1 cellular context compared by ENCODE assay signal in genomic region chr1:109181085-109181806, GRCh38.
TF ChIP-seq lines count a peak whose summit lies in the region.

No MANE protein-coding gene starts in this region.

TF ChIP-seq in HepG2, 621 proteins besides CTCF, POLR2A, EP300 and RAD21 (continued from another document and continues in another):
- TF ChIP-seq, protein P1, sequence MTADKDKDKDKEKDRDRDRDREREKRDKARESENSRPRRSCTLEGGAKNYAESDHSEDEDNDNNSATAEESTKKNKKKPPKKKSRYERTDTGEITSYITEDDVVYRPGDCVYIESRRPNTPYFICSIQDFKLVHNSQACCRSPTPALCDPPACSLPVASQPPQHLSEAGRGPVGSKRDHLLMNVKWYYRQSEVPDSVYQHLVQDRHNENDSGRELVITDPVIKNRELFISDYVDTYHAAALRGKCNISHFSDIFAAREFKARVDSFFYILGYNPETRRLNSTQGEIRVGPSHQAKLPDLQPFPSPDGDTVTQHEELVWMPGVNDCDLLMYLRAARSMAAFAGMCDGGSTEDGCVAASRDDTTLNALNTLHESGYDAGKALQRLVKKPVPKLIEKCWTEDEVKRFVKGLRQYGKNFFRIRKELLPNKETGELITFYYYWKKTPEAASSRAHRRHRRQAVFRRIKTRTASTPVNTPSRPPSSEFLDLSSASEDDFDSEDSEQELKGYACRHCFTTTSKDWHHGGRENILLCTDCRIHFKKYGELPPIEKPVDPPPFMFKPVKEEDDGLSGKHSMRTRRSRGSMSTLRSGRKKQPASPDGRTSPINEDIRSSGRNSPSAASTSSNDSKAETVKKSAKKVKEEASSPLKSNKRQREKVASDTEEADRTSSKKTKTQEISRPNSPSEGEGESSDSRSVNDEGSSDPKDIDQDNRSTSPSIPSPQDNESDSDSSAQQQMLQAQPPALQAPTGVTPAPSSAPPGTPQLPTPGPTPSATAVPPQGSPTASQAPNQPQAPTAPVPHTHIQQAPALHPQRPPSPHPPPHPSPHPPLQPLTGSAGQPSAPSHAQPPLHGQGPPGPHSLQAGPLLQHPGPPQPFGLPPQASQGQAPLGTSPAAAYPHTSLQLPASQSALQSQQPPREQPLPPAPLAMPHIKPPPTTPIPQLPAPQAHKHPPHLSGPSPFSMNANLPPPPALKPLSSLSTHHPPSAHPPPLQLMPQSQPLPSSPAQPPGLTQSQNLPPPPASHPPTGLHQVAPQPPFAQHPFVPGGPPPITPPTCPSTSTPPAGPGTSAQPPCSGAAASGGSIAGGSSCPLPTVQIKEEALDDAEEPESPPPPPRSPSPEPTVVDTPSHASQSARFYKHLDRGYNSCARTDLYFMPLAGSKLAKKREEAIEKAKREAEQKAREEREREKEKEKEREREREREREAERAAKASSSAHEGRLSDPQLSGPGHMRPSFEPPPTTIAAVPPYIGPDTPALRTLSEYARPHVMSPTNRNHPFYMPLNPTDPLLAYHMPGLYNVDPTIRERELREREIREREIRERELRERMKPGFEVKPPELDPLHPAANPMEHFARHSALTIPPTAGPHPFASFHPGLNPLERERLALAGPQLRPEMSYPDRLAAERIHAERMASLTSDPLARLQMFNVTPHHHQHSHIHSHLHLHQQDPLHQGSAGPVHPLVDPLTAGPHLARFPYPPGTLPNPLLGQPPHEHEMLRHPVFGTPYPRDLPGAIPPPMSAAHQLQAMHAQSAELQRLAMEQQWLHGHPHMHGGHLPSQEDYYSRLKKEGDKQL (CRISPR knock-in tag; IDR thresholded peaks at IDR 0.05; ENCODE audit: low read depth) = peak; percentile 54; the same call in 1 of the 2 replicates
- peak; percentile 98 for TF ChIP-seq HNF1B (CRISPR knock-in tag; IDR thresholded peaks at IDR 0.05)
- no peak for TF ChIP-seq ZBTB14 (CRISPR knock-in tag; IDR thresholded peaks at IDR 0.05)
- TF ChIP-seq TRIM24 (CRISPR knock-in tag; IDR thresholded peaks at IDR 0.05) = no peak
- TF ChIP-seq SOX6 (IDR thresholded peaks at IDR 0.05) = no peak
- peak; percentile 89 for TF ChIP-seq SOX6 (CRISPR knock-in tag; IDR thresholded peaks at IDR 0.05)
- TF ChIP-seq ZSCAN9 (CRISPR knock-in tag; IDR thresholded peaks at IDR 0.05; ENCODE audit: borderline replicate concordance) = peak; percentile 30; the same call in 1 of the 2 replicates
- TF ChIP-seq SAFB2 (CRISPR knock-in tag; IDR thresholded peaks at IDR 0.05; ENCODE audit: borderline replicate concordance, low read depth) = no peak
- TF ChIP-seq ZNF720 (CRISPR knock-in tag; IDR thresholded peaks at IDR 0.05) = no peak
- TF ChIP-seq SOX5 (CRISPR knock-in tag; IDR thresholded peaks at IDR 0.05; ENCODE audit: borderline replicate concordance) = peak; percentile 82
- peak; percentile 77; the same call in 1 of the 2 replicates for TF ChIP-seq FOXK1 (CRISPR knock-in tag; IDR thresholded peaks at IDR 0.05; ENCODE audit: borderline replicate concordance, low read depth)
- TF ChIP-seq SALL1 (CRISPR knock-in tag; IDR thresholded peaks at IDR 0.05) = no peak; the same call in 1 of the 2 replicates
- 0 out of 2 replicates have a peak, but pooled peaks have one; percentile 41 for TF ChIP-seq ZNF629 (CRISPR knock-in tag; conservative IDR thresholded peaks at IDR 0.05)
- TF ChIP-seq ZSCAN31 (CRISPR knock-in tag; IDR thresholded peaks at IDR 0.05; ENCODE audit: low read depth) = no peak
- TF ChIP-seq CREB1 (IDR thresholded peaks at IDR 0.05) = no peak
- peak; percentile 64 for TF ChIP-seq CREB1 (CRISPR knock-in tag; IDR thresholded peaks at IDR 0.05)
- TF ChIP-seq, protein P2, sequence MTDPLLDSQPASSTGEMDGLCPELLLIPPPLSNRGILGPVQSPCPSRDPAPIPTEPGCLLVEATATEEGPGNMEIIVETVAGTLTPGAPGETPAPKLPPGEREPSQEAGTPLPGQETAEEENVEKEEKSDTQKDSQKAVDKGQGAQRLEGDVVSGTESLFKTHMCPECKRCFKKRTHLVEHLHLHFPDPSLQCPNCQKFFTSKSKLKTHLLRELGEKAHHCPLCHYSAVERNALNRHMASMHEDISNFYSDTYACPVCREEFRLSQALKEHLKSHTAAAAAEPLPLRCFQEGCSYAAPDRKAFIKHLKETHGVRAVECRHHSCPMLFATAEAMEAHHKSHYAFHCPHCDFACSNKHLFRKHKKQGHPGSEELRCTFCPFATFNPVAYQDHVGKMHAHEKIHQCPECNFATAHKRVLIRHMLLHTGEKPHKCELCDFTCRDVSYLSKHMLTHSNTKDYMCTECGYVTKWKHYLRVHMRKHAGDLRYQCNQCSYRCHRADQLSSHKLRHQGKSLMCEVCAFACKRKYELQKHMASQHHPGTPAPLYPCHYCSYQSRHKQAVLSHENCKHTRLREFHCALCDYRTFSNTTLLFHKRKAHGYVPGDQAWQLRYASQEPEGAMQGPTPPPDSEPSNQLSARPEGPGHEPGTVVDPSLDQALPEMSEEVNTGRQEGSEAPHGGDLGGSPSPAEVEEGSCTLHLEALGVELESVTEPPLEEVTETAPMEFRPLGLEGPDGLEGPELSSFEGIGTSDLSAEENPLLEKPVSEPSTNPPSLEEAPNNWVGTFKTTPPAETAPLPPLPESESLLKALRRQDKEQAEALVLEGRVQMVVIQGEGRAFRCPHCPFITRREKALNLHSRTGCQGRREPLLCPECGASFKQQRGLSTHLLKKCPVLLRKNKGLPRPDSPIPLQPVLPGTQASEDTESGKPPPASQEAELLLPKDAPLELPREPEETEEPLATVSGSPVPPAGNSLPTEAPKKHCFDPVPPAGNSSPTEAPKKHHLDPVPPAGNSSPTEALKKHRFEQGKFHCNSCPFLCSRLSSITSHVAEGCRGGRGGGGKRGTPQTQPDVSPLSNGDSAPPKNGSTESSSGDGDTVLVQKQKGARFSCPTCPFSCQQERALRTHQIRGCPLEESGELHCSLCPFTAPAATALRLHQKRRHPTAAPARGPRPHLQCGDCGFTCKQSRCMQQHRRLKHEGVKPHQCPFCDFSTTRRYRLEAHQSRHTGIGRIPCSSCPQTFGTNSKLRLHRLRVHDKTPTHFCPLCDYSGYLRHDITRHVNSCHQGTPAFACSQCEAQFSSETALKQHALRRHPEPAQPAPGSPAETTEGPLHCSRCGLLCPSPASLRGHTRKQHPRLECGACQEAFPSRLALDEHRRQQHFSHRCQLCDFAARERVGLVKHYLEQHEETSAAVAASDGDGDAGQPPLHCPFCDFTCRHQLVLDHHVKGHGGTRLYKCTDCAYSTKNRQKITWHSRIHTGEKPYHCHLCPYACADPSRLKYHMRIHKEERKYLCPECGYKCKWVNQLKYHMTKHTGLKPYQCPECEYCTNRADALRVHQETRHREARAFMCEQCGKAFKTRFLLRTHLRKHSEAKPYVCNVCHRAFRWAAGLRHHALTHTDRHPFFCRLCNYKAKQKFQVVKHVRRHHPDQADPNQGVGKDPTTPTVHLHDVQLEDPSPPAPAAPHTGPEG (CRISPR knock-in tag; IDR thresholded peaks at IDR 0.05) = 0 out of 2 replicates have a peak, but pooled peaks have one; percentile 54
- TF ChIP-seq CREM (IDR thresholded peaks at IDR 0.05) = peak; percentile 68; the same call in 1 of the 2 replicates
- no peak for TF ChIP-seq CREM (CRISPR knock-in tag; IDR thresholded peaks at IDR 0.05)
- peak; percentile 38; the same call in 1 of the 2 replicates for TF ChIP-seq ZNF605 (CRISPR knock-in tag; IDR thresholded peaks at IDR 0.05)
- no peak for TF ChIP-seq TBL1XR1 (IDR thresholded peaks at IDR 0.05; ENCODE audit: borderline replicate concordance, low read length, partially characterized antibody)
- TF ChIP-seq RXRB (CRISPR knock-in tag; IDR thresholded peaks at IDR 0.05; ENCODE audit: borderline replicate concordance) = peak; percentile 76; the same call in 1 of the 2 replicates
- 0 out of 2 replicates have a peak, but pooled peaks have one; percentile 39 for TF ChIP-seq FOSL2 (CRISPR knock-in tag; IDR thresholded peaks at IDR 0.05)
- TF ChIP-seq, protein P3, sequence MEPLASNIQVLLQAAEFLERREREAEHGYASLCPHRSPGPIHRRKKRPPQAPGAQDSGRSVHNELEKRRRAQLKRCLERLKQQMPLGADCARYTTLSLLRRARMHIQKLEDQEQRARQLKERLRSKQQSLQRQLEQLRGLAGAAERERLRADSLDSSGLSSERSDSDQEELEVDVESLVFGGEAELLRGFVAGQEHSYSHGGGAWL (CRISPR knock-in tag; IDR thresholded peaks at IDR 0.05) = no peak
- peak; percentile 58; the same call in 1 of the 2 replicates for TF ChIP-seq ZNF292 (CRISPR knock-in tag; IDR thresholded peaks at IDR 0.05; ENCODE audit: borderline replicate concordance, low read depth)
- no peak; the same call in 1 of the 2 replicates for TF ChIP-seq ZNF264 (CRISPR knock-in tag; IDR thresholded peaks at IDR 0.05)
- TF ChIP-seq, protein P4, sequence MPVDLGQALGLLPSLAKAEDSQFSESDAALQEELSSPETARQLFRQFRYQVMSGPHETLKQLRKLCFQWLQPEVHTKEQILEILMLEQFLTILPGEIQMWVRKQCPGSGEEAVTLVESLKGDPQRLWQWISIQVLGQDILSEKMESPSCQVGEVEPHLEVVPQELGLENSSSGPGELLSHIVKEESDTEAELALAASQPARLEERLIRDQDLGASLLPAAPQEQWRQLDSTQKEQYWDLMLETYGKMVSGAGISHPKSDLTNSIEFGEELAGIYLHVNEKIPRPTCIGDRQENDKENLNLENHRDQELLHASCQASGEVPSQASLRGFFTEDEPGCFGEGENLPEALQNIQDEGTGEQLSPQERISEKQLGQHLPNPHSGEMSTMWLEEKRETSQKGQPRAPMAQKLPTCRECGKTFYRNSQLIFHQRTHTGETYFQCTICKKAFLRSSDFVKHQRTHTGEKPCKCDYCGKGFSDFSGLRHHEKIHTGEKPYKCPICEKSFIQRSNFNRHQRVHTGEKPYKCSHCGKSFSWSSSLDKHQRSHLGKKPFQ (CRISPR knock-in tag; IDR thresholded peaks at IDR 0.05; ENCODE audit: insufficient replicate concordance) = no peak
- 0 out of 2 replicates have a peak, but pooled peaks have one; percentile 42 for TF ChIP-seq RNF2 (conservative IDR thresholded peaks at IDR 0.05; ENCODE audit: low read depth)
- peak; percentile 37; the same call in 1 of the 2 replicates for TF ChIP-seq ZNF792 (CRISPR knock-in tag; IDR thresholded peaks at IDR 0.05)
- peak; percentile 46; the same call in 1 of the 2 replicates for TF ChIP-seq ZBTB34 (CRISPR knock-in tag; IDR thresholded peaks at IDR 0.05)
- no peak for TF ChIP-seq ZBTB38 (CRISPR knock-in tag; IDR thresholded peaks at IDR 0.05)
- peak; percentile 77 for TF ChIP-seq HDAC2 (CRISPR knock-in tag; IDR thresholded peaks at IDR 0.05)
- no peak for TF ChIP-seq ZNF207 (IDR thresholded peaks at IDR 0.05; ENCODE audit: borderline replicate concordance)
- TF ChIP-seq HNF4A (CRISPR knock-in tag; IDR thresholded peaks at IDR 0.05) = peak; percentile 61; the same call in 1 of the 2 replicates
- 0 out of 2 replicates have a peak, but pooled peaks have one; percentile 65 for TF ChIP-seq MEIS2 (CRISPR knock-in tag; IDR thresholded peaks at IDR 0.05)
- 0 out of 2 replicates have a peak, but pooled peaks have one; percentile 20 for TF ChIP-seq ZNF160 (CRISPR knock-in tag; IDR thresholded peaks at IDR 0.05)
- no peak for TF ChIP-seq ZNF562 (CRISPR knock-in tag; IDR thresholded peaks at IDR 0.05; ENCODE audit: borderline replicate concordance)
- TF ChIP-seq ZMYM3 (CRISPR knock-in tag; IDR thresholded peaks at IDR 0.05) = no peak
- peak; percentile 55; the same call in 1 of the 2 replicates for TF ChIP-seq HDAC1 (CRISPR knock-in tag; IDR thresholded peaks at IDR 0.05)
- no peak for TF ChIP-seq KDM4B (CRISPR knock-in tag; IDR thresholded peaks at IDR 0.05)
- TF ChIP-seq MYNN (CRISPR knock-in tag; IDR thresholded peaks at IDR 0.05; ENCODE audit: low read depth) = no peak
